ENCODE assay signal across 9 cellular contexts in the genomic region with DNA sequence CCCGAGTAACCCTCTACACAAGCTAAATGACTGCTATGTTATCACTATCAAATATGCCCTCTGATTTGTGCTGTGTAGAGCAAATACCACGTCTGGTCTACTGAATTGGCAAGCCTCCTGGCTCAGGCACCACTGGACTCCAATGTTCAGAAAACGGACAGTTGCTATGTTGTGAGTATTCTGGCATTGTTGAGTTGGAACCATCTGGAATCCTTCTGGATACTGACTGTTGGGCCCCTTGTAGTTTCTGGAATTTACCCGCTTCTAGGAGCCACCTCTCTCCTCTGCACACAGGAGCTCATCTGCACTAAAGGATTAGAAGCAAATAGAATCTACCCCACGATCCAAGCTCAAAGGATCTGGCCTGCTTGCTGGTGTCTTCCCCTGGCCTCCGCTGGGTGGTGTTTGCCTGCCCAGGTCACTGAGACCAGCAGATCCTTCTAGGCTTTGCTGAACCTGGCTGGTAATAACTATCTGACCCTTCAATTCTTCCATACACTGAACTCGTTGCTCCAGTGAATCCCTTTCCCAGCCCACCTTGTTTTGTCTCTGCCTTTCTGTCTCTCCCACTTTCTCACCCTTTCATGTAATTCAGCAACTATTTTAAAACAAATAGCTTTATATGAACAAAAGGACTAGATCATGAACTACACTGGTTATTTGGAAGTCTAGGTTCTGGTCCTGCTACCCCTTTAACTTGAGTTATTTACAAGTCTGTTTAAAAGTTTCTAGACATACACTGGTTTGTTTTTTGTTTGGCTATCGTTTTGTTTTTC. TPM values are rescaled to one million over a fixed set of nuclear protein-coding genes. Genes with fewer than 3 reads are reported as not detected.
DNase-seq lines count a peak whose midpoint lies in the region; ATAC-seq and TF ChIP-seq lines count a peak whose summit lies in the region.
"Had no signal": no experiment of that assay in that cellular context is flagged by ENCODE, and none has a peak within 500 bp of the region (broad histone marks: within the 10 kb centered on the region; RNA-seq: fewer than 3 reads in every experiment).

No MANE protein-coding gene starts in this region.

- DNase-seq in SIG-M5 treated with dmso at 0.1 percent for 504 hours (lab: John Stamatoyannopoulos, UW; ENCODE audit: unreplicated experiment) (peak; percentile 27), SIG-M5 (lab: John Stamatoyannopoulos, UW) (no peak), WERI-Rb-1 (peak; percentile 83), kidney epithelial cell (ENCODE audit: low read depth) (no peak), upper lobe of right lung (no peak), hypothalamus (lab: John Stamatoyannopoulos, UW) (no peak), cerebellar nuclear complex (lab: John Stamatoyannopoulos, UW) (no peak), caudate nucleus (lab: John Stamatoyannopoulos, UW) (no peak)

- peaks cover 8% of the 10 kb centered on the region for H3K4me1 ChIP-seq in upper lobe of right lung

- peak; percentile 84 for TF ChIP-seq CTCF in WERI-Rb-1 (IDR thresholded peaks at IDR 0.05; ENCODE audit: low read depth, low read length)
- peak; percentile 19 for TF ChIP-seq CTCF in kidney epithelial cell (IDR thresholded peaks at IDR 0.05; ENCODE audit: insufficient read depth, low read length, poor library complexity, severe bottlenecking)
- peak; percentile 12 for TF ChIP-seq CTCF in upper lobe of right lung (IDR thresholded peaks at IDR 0.05)

- no peak overlapping the region for H3K4me3 ChIP-seq in WERI-Rb-1 (ENCODE audit: low read depth, low read length)
- H3K4me3 ChIP-seq in kidney epithelial cell (ENCODE audit: low read depth, low read length), result no peak overlapping the region
- H3K4me3 ChIP-seq in upper lobe of right lung, result no peak overlapping the region

- intact Hi-C loops in upper lobe of right lung (cut with DNase I), result no loop called here

- H3K27me3 ChIP-seq in WERI-Rb-1 (ENCODE audit: insufficient read depth, low read depth, severe bottlenecking) (no peaks in the 10 kb centered on the region), kidney epithelial cell (ENCODE audit: control insufficient read depth, insufficient read depth, low read length) (peaks cover 14% of the 10 kb centered on the region), upper lobe of right lung (no peaks in the 10 kb centered on the region)

- peak overlapping the region; percentile 22; the same call in 1 of the 2 replicates for H3K27ac ChIP-seq in WERI-Rb-1
- no peak overlapping the region for H3K27ac ChIP-seq in upper lobe of right lung
- H3K27ac ChIP-seq in caudate nucleus (ENCODE audit: low read depth, low read length), result no peak overlapping the region
- H3K27ac ChIP-seq: RWPE1 had no signal

- H3K9me3 ChIP-seq in WERI-Rb-1 (ENCODE audit: severe bottlenecking), result peaks cover 10% of the 10 kb centered on the region
- H3K9me3 ChIP-seq in upper lobe of right lung, result no peaks in the 10 kb centered on the region

- ATAC-seq in upper lobe of right lung, result no peak

- H3K36me3 ChIP-seq in WERI-Rb-1, result no peaks in the 10 kb centered on the region
- no peaks in the 10 kb centered on the region for H3K36me3 ChIP-seq in kidney epithelial cell (ENCODE audit: control insufficient read depth, insufficient read depth, low read length)
- H3K36me3 ChIP-seq in upper lobe of right lung, result no peaks in the 10 kb centered on the region

RNA-seq across cellular contexts. Expression of a gene that starts 2.1 kb away (rescaled TPM):
- total RNA-seq in kidney epithelial cell (1.5 and 2.8 TPM in 2 replicates), upper lobe of right lung (6.4 TPM)

RNA-seq across cellular contexts. Expression of a gene that starts 30.5 kb away (rescaled TPM):
- total RNA-seq in kidney epithelial cell, result 0.75 and 0.82 TPM in 2 replicates
- 1.1 TPM for total RNA-seq in upper lobe of right lung

Comparison
In these comparisons a context has a peak if more than half of its experiments do, and no peak if none do; other contexts are left out.
1. DNase-seq: peak in SIG-M5 treated with dmso at 0.1 percent for 504 hours (single experiment) and WERI-Rb-1 (single experiment); none in SIG-M5 (single experiment), kidney epithelial cell (single experiment), upper lobe of right lung (single experiment), hypothalamus (0 of 51), cerebellar nuclear complex (0 of 2) and caudate nucleus (0 of 61).
2. CTCF ChIP-seq: peak in every context shown above with its lines; median percentile 84 in WERI-Rb-1; 19 in kidney epithelial cell; 12 in upper lobe of right lung.